ENCODE assay signal across 1 cellular context in genomic region chr4:1725521-1725920, GRCh38.
TF ChIP-seq lines count a peak whose summit lies in the region.

No MANE protein-coding gene starts in this region.

TF ChIP-seq in K562, 482 proteins besides CTCF, POLR2A, EP300 and RAD21:
- TF ChIP-seq MTA2 (IDR thresholded peaks at IDR 0.05; ENCODE audit: low read depth) (no peak), POLR2G (IDR thresholded peaks at IDR 0.05; ENCODE audit: low read depth, low read length) (peak; percentile 18; the same call in 1 of the 2 replicates)
TF ChIP-seq in K562: peak in this region for 1.
